2 cellular contexts compared by ENCODE assay signal in the genomic region with DNA sequence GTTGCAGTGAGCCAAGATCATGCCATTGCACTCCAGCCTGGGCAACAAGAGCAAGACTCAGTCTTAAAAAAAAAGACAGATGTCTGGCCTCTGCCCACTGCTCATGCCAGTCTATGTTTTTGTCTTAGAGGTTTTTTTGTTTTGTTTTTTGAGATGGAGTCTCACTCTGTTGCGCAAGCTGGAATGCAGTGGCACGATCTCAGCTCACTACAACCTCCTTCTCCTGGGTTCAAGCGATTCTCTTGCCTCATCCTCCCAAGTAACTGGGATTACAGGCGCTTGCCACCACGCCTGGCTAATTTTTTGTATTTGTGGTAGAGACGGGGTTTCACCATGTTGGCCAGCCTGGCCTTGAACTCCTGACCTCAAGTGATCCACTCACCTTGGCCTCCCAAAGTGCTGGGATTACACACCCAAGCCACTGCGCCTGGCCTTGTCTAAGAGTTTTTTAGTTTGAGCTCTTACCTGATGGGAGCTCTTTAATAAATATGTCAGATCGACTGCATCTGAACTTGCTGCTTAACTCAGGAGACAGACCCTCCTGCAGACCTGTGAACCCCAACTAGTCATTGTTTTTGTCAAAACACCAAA. TPM values are rescaled to one million over a fixed set of nuclear protein-coding genes. Genes with fewer than 3 reads are reported as not detected.
"Had no signal": no experiment of that assay in that cellular context is flagged by ENCODE, and none has a peak within 500 bp of the region (broad histone marks: within the 10 kb centered on the region; RNA-seq: fewer than 3 reads in every experiment).

No MANE protein-coding gene starts in this region.

RNA-seq across cellular contexts. Expression of a gene that starts 10.8 kb away (rescaled TPM):
- total RNA-seq: naive thymus-derived CD8-positive, alpha-beta T cell; occipital lobe had no signal
